Comparison of ENCODE assay signal across 34 cellular contexts in genomic region chr2:223311889-223312288, GRCh38.
"Had no signal": no experiment of that assay in that cellular context is flagged by ENCODE, and none has a peak within 500 bp of the region (broad histone marks: within the 10 kb centered on the region; RNA-seq: fewer than 3 reads in every experiment).

No MANE protein-coding gene starts in this region.

- DNase-seq: activated effector memory CD4-positive, alpha-beta T cell treated with anti-CD3 and anti-CD28 coated beads, Interleukin-2, amount 50 U/mL, for 16 hours; activated effector memory CD4-positive, alpha-beta T cell treated with Interleukin-2 at 50 U/mL for 16 hours; activated gamma-delta T cell; activated gamma-delta T cell treated with Interleukin-2 at 50 U/mL for 16 hours; activated naive CD4-positive, alpha-beta T cell; activated naive CD4-positive, alpha-beta T cell treated with anti-CD3 and anti-CD28 coated beads for 36 hours; activated naive CD4-positive, alpha-beta T cell treated with anti-CD3 and anti-CD28 coated beads, Interleukin-2, amount 10 ng/mL, durations not matched to agents 7 days and 5 days; activated naive CD4-positive, alpha-beta T cell treated with anti-CD3 and anti-CD28 coated beads, Interleukin-2, amount 50 U/mL, for 16 hours; activated naive CD4-positive, alpha-beta T cell treated with Interleukin-2 at 50 U/mL for 16 hours; activated naive CD8-positive, alpha-beta T cell treated with anti-CD3 and anti-CD28 coated beads for 36 hours; activated naive CD8-positive, alpha-beta T cell treated with anti-CD3 and anti-CD28 coated beads, Interleukin-2, amount 10 ng/mL, durations not matched to agents 7 days and 5 days; activated naive CD8-positive, alpha-beta T cell treated with anti-CD3 and anti-CD28 coated beads, Interleukin-2, amount 50 U/mL, for 24 hours; activated T-cell treated with anti-CD3 and anti-CD28 coated beads, Interleukin-2, amount 50 U/mL, for 1 hour; activated T-cell treated with anti-CD3 and anti-CD28 coated beads, Interleukin-2, amount 50 U/mL, for 24 hours; activated T-cell treated with anti-CD3 and anti-CD28 coated beads, Interleukin-2, amount 50 U/mL, for 4 hours; activated T-cell treated with anti-CD3 and anti-CD28 coated beads, Interleukin-2, amount 50 U/mL, for 48 hours; activated T-cell treated with anti-CD3 and anti-CD28 coated beads, Interleukin-2, amount 50 U/mL, for 72 hours; adrenal gland; amniotic stem cell; amygdala; anterior cingulate cortex; aorta; body of pancreas; brain microvascular endothelial cell; caudate nucleus; central memory CD4-positive, alpha-beta T cell; cerebellar nuclear complex had no signal

- H3K9me3 ChIP-seq: adrenal gland, ascending aorta, body of pancreas, breast epithelium had no signal

- FAIRE-seq: astrocyte, bronchial epithelial cell had no signal

- H3K4me1 ChIP-seq: adrenal gland, ascending aorta, body of pancreas, breast epithelium had no signal

- H3K27me3 ChIP-seq: adrenal gland, ascending aorta, body of pancreas, brain microvascular endothelial cell, breast epithelium, cardiac muscle cell had no signal

- H3K36me3 ChIP-seq: adrenal gland, ascending aorta, brain microvascular endothelial cell, breast epithelium, cardiac muscle cell had no signal

- H3K4me3 ChIP-seq: adrenal gland, ascending aorta, body of pancreas, breast epithelium, cardiac muscle cell had no signal

- H3K27ac ChIP-seq: adrenal gland, ascending aorta, body of pancreas, brain microvascular endothelial cell, breast epithelium, cardiac muscle cell had no signal

- ATAC-seq: activated naive CD4-positive, alpha-beta T cell treated with anti-CD3 and anti-CD28 coated beads, Interleukin-2, amount 50 U/mL, for 72 hours; activated naive CD8-positive, alpha-beta T cell treated with anti-CD3 and anti-CD28 coated beads, Interleukin-2, amount 50 U/mL, for 24 hours; activated T-cell treated with anti-CD3 and anti-CD28 coated beads, Interleukin-2, amount 50 U/mL, for 4 hours; activated T-cell treated with anti-CD3 and anti-CD28 coated beads, Interleukin-2, amount 50 U/mL, for 72 hours; activated T-helper 17 cell treated with anti-CD3 and anti-CD28 coated beads, Interleukin-2, amount 50 U/mL, for 72 hours; body of pancreas had no signal
